ENCODE assay signal across 6 cellular contexts in the genomic region with DNA sequence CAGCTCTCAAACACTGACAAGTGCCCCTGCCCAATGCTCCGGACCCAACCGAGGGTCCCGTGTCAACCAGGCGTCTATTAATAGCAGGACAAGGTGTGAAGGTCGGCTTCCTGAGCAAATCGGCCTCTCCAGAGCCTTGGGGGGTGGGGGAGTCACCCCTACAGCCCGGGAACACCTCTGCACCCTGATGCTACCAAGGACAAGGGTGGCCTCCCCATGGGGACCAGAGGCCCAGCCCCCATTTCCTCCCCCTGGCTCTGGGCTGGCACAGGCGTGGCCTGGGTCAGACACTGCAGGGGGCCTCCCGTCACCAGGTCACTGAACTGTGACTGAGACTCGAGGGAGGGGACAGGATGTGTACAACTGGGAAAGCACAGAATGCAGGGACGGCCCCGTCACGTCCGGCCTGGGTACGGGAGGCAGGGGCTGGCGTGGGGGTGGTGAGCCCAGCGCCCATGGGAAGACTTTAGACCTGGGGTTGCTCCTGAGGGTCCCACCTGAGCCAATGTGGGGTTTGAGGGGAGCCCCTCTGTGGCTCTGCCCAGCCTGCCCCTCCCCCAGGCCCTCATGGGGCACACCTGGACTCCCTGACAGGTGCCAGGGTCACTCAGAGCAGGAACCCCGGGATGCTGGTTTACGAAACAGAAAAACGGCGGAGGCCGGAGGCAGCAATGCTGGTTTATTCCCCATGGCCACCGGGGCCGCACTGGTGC. TPM values are rescaled to one million over a fixed set of nuclear protein-coding genes. Genes with fewer than 3 reads are reported as not detected.
DNase-seq lines count a peak whose midpoint lies in the region; ATAC-seq and TF ChIP-seq lines count a peak whose summit lies in the region.

No MANE protein-coding gene starts in this region.

- peak; percentile 38 for DNase-seq in activated CD4-positive, alpha-beta T cell treated with anti-CD3 and anti-CD28 coated beads for 1 hour
- DNase-seq in Right ventricle myocardium inferior (ENCODE audit: missing footprints) (no peak), middle frontal gyrus (ENCODE audit: extremely low spot score, low spot score) (no peak)
- DNase-seq in stimulated activated CD4-positive, alpha-beta T cell treated with anti-CD3 and anti-CD28 coated beads, TNF-alpha, amount 100 ng/mL, for 24 hours (ENCODE audit: low read depth in 3 of 3), result peak; percentile 45 to 85 (median 55)

- intact Hi-C loops in Right ventricle myocardium inferior (cut with DNase I), result no loop called here

- peak; percentile 52 for ATAC-seq in HG03039 (IDR thresholded peaks at IDR 0.05; ENCODE audit: unreplicated experiment)
- peak; percentile 14 for ATAC-seq in Right ventricle myocardium inferior

- TF ChIP-seq CTCF in GM12875 (IDR thresholded peaks at IDR 0.05; ENCODE audit: borderline replicate concordance, insufficient read depth, low read depth, low read length), result no peak

- peak overlapping the region; percentile 97 for H3K4me3 ChIP-seq in GM12875 (ENCODE audit: low read depth, low read length)

RNA-seq across cellular contexts. Expression of a gene that starts 0.6 kb away (rescaled TPM):
- total RNA-seq in Right ventricle myocardium inferior, result 63.7 TPM

RNA-seq across cellular contexts. Expression of a gene that starts 11.5 kb away (rescaled TPM):
- 24.0 TPM for total RNA-seq in Right ventricle myocardium inferior

RNA-seq across cellular contexts. Expression of a gene that starts 13.1 kb away (rescaled TPM):
- total RNA-seq in Right ventricle myocardium inferior, result not detected

RNA-seq across cellular contexts. Expression of a gene that starts 34.9 kb away (rescaled TPM):
- total RNA-seq in Right ventricle myocardium inferior, result 2.9 TPM

RNA-seq across cellular contexts. Expression of a gene that starts 54.8 kb away (rescaled TPM):
- total RNA-seq in Right ventricle myocardium inferior, result 17.0 TPM

Comparison
In these comparisons a context has a peak if more than half of its experiments do, and no peak if none do; other contexts are left out.
1. DNase-seq: peak in activated CD4-positive, alpha-beta T cell treated with anti-CD3 and anti-CD28 coated beads for 1 hour (single experiment) and stimulated activated CD4-positive, alpha-beta T cell treated with anti-CD3 and anti-CD28 coated beads, TNF-alpha, amount 100 ng/mL, for 24 hours (3 of 3); none in Right ventricle myocardium inferior (single experiment) and middle frontal gyrus (single experiment).